8 cellular contexts compared by ENCODE assay signal in the genomic region with DNA sequence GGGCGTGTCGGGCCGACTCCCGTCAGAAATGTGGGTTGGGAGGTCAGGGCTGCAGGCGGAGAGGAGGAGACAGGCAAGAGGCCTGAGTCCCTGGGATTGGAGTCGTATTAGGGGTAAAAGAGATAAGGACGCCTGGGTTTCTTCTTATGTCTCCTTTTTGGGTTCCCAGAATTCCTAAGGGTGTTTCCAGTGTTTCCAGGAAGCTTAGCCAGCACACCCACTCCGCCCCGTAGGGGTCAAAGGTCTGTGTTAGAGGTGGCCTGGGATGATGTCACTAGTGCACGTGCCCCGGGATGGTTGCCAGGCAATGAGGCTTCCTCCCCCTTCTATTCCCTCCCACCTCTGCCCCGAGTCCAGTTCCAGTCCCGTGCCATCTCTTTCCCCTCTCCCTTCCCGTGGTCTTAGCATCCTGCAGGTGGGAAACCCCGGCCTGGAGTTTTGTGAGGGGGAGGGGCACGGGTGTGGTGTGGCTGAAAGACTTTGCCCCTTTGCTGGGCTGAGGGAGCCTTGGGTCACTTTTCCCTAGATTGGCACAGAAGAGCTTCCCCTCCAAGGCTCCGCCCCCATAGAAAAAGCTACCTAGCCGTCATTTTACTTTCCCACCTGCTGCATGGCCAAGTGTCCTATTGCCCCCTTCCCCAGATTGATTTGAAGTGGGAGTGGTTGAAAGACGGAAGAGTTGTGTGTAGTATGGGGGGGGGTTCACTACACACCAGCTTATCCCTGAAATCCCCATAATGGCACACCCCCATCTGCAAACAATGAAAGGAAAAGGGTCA. TPM values are rescaled to one million over a fixed set of nuclear protein-coding genes. Genes with fewer than 3 reads are reported as not detected.
A peak's percentile ranks its signal among the peaks of the same experiment; 100 is the strongest.
DNase-seq lines count a peak whose midpoint lies in the region; ATAC-seq and TF ChIP-seq lines count a peak whose summit lies in the region.

No MANE protein-coding gene starts in this region.

- peak overlapping the region; percentile 83 for H4K91ac ChIP-seq in IMR-90 (ENCODE audit: insufficient read depth, low read depth, low read length)

- peak overlapping the region; percentile 73 for H2AK5ac ChIP-seq in IMR-90 (ENCODE audit: low read depth, low read length)

- peak overlapping the region; percentile 87 for H3K23ac ChIP-seq in IMR-90 (ENCODE audit: low read depth, low read length)

- no peak for TF ChIP-seq RAD21 in IMR-90 (IDR thresholded peaks at IDR 0.05; ENCODE audit: low read length)

- H3K4me1 ChIP-seq in IMR-90 (ENCODE audit: control insufficient read depth, insufficient read depth, low read length) (peaks cover 20% of the 10 kb centered on the region), esophagus (ENCODE audit: control insufficient read depth in 2 of 2, insufficient read depth in 2 of 2, low read length in 1 of 2) (peaks cover 9 to 27% of the 10 kb centered on the region in 2 donors), mononuclear cell (ENCODE audit: insufficient read depth, low read length) (peaks cover 71% of the 10 kb centered on the region)

- intact Hi-C loops in IMR-90 (cut with micrococcal nuclease), result loop anchor here (1.0 to 5.0 kb wide), 2 partner anchors 8 to 484 kb away; a partner anchor contains a TSS

- CTCF ChIA-PET in IMR-90 (lab: Yijun Ruan, JAX), result interaction anchor here (0.5 to 3.4 kb wide), 3 partner anchors 13 to 75 kb away, joined by 3 to 10 read pairs (median 4); a partner anchor contains a TSS

- WGBS in IMR-90 (ENCODE audit: extremely low coverage in 2 of 2, insufficient read length in 1 of 2), 2 experiments, result no CpG with 5 or more reads among the region's 19 CpGs
- WGBS in esophagus, 2 donors, result 1 to 2% methylated on average over 19 of the region's 19 CpGs

- H3K14ac ChIP-seq in IMR-90 (replicated peaks; ENCODE audit: low read depth, low read length), result peak overlapping the region; percentile 83

- peak; percentile 15 for ATAC-seq in IMR-90 (ENCODE audit: low read depth)
- ATAC-seq in stimulated activated naive CD8-positive, alpha-beta T cell treated with anti-CD3 and anti-CD28 coated beads, Interleukin-15, Interleukin-2, amounts not matched to agents 100 U/mL and 50 U/mL, for 24 hours, result no peak
- no peak for ATAC-seq in GM21576 (IDR thresholded peaks at IDR 0.05; ENCODE audit: unreplicated experiment)

- peaks cover 9% of the 10 kb centered on the region; the same call in 1 of the 2 replicates for H3K9me1 ChIP-seq in IMR-90 (ENCODE audit: insufficient read depth, low read length)

- peak overlapping the region; percentile 95; the same call in 2 of the 3 replicates for H2BK15ac ChIP-seq in IMR-90 (ENCODE audit: low read depth, low read length)

- peak overlapping the region; percentile 16; the same call in 1 of the 2 replicates for H4K5ac ChIP-seq in IMR-90 (ENCODE audit: low read depth, low read length)

- in situ Hi-C loops in IMR-90 (cut with MboI; ENCODE audit: low sequenced_read_pairs), result no loop called here

- H3K27ac ChIP-seq in IMR-90 (ENCODE audit: insufficient read depth, low read length) (peak overlapping the region; percentile 89), esophagus (ENCODE audit: low read depth in 2 of 2, low read length in 1 of 2) (peak overlapping the region; percentile 95)

- POLR2A ChIA-PET in IMR-90 (lab: Charles Lee; ENCODE audit: unreplicated experiment), result interaction anchor here (1.0 kb wide), 1 partner anchor 20 kb away, joined by 4 read pairs; a partner anchor contains a TSS

- H3K56ac ChIP-seq in IMR-90 (ENCODE audit: extremely low read depth, insufficient read depth, low read length), result peak overlapping the region; percentile 44

- peak overlapping the region; percentile 84 for H2BK20ac ChIP-seq in IMR-90 (ENCODE audit: low read depth, low read length)

- H2AFZ ChIP-seq in IMR-90 (replicated peaks; ENCODE audit: low read length, poor library complexity), result peak overlapping the region; percentile 98

- peaks cover 19 to 54% of the 10 kb centered on the region in 2 experiments for H3K79me1 ChIP-seq in IMR-90 (ENCODE audit: low read depth in 1 of 2, low read length in 2 of 2)

- no peak for TF ChIP-seq CTCF in IMR-90 (conservative IDR thresholded peaks at IDR 0.05; ENCODE audit: low read depth, low read length)

- peak overlapping the region; percentile 74 for H2BK120ac ChIP-seq in IMR-90 (ENCODE audit: low read depth, low read length)

- H4K8ac ChIP-seq in IMR-90 (ENCODE audit: low read depth in 2 of 2, low read length in 2 of 2), result peak overlapping the region; percentile 9 to 85; a peak in 3 of 4 replicates

- peak overlapping the region; percentile 92 for H2BK5ac ChIP-seq in IMR-90 (ENCODE audit: low read depth, low read length, poor library complexity, severe bottlenecking)

- H3K4ac ChIP-seq in IMR-90 (ENCODE audit: low read depth, low read length), result peak overlapping the region; percentile 86

- peak overlapping the region; percentile 64 for H3K4me2 ChIP-seq in IMR-90 (ENCODE audit: low read depth, low read length)

- H4K20me1 ChIP-seq in IMR-90 (ENCODE audit: insufficient read depth, low read length), result peaks cover 38% of the 10 kb centered on the region

- H3K9me3 ChIP-seq in IMR-90 (ENCODE audit: control insufficient read depth, insufficient read depth, low read length), result no peaks in the 10 kb centered on the region
- no peaks in the 10 kb centered on the region for H3K9me3 ChIP-seq in esophagus (ENCODE audit: control insufficient read depth in 2 of 2, insufficient read depth in 1 of 2, low read depth in 1 of 2, low read length in 1 of 2)
- H3K9me3 ChIP-seq in mononuclear cell (ENCODE audit: low read depth, low read length), result no peaks in the 10 kb centered on the region

- peak overlapping the region; percentile 32 for H3K18ac ChIP-seq in IMR-90 (ENCODE audit: low read depth, low read length)

- H3K9ac ChIP-seq in IMR-90 (ENCODE audit: low read depth, low read length), result peak overlapping the region; percentile 90

- H3K36me3 ChIP-seq in IMR-90 (ENCODE audit: control insufficient read depth, insufficient read depth, low read length), result peaks cover 8% of the 10 kb centered on the region; the same call in 1 of the 2 replicates
- no peaks in the 10 kb centered on the region for H3K36me3 ChIP-seq in esophagus (ENCODE audit: control insufficient read depth in 2 of 2, insufficient read depth in 2 of 2, low read length in 1 of 2)

- BruUV-seq in IMR-90 (replicated peaks; lab: Mats Ljungman, UMichigan), result no TSS peak

- dilution Hi-C loops in IMR-90 (cut with HindIII; ENCODE audit: low sequenced_read_pairs, unreplicated experiment), result no loop called here

- DNase-seq in COR-L47 (lab: John Stamatoyannopoulos, UW) (peak; percentile 69), IMR-90 (peak; percentile 95), NOMO-1 treated with dmso at 0.1 percent for 144 hours (lab: John Stamatoyannopoulos, UW; ENCODE audit: unreplicated experiment) (peak; percentile 91), activated T-cell treated with anti-CD3 and anti-CD28 coated beads for 24 hours (ENCODE audit: low read depth) (peak; percentile 58)
- peak; percentile 75 for DNase-seq in stimulated activated naive CD8-positive, alpha-beta T cell treated with anti-CD3 and anti-CD28 coated beads, Interleukin-15, Interleukin-2, amounts not matched to agents 100 U/mL and 50 U/mL, for 24 hours

- peak overlapping the region; percentile 64 for H3K4me3 ChIP-seq in IMR-90 (ENCODE audit: insufficient read depth, low read depth, low read length)
- peak overlapping the region; percentile 67 to 68 for H3K4me3 ChIP-seq in esophagus (ENCODE audit: low read depth in 1 of 2, low read length in 2 of 2)
- H3K4me3 ChIP-seq in mononuclear cell (ENCODE audit: low read length), result peak overlapping the region; percentile 75

- no peaks in the 10 kb centered on the region for H3K27me3 ChIP-seq in IMR-90 (ENCODE audit: control insufficient read depth, insufficient read depth, low read length)
- H3K27me3 ChIP-seq in esophagus (ENCODE audit: control insufficient read depth in 1 of 2, insufficient read depth in 2 of 2, low read length in 2 of 2), result no peaks in the 10 kb centered on the region
- no peaks in the 10 kb centered on the region for H3K27me3 ChIP-seq in mononuclear cell (ENCODE audit: insufficient read depth, low read length)

- peak overlapping the region; percentile 98 for H2AK9ac ChIP-seq in IMR-90 (replicated peaks; ENCODE audit: low read depth, low read length, poor library complexity)

- no peak; the same call in 1 of the 2 replicates for TF ChIP-seq POLR2A in IMR-90 (IDR thresholded peaks at IDR 0.05; ENCODE audit: low read depth, low read length)

TF ChIP-seq in IMR-90, 13 proteins besides CTCF, POLR2A, EP300 and RAD21 (continues in another document):
- TF ChIP-seq BHLHE40 (IDR thresholded peaks at IDR 0.05; ENCODE audit: low read depth, low read length) (peak; percentile 100), SMC3 (IDR thresholded peaks at IDR 0.05; ENCODE audit: low read depth, low read length) (peak; percentile 17; the same call in 1 of the 2 replicates), RCOR1 (IDR thresholded peaks at IDR 0.05; ENCODE audit: insufficient replicate concordance, low read length) (peak; percentile 53)

RNA-seq across cellular contexts. Expression of a gene that starts 2.8 kb away (rescaled TPM):
- total RNA-seq in IMR-90 (2012; rRNA removed), result 0.72 and 1.1 TPM in 2 replicates
- 3.5 and 4.5 TPM in 2 replicates for polyA plus RNA-seq in IMR-90 (2012; rRNA removed)
- 2.7 and 3.6 TPM in 2 replicates for polyA plus RNA-seq in IMR-90 (2012; cell fraction: cytosol; rRNA removed)
- 18.3 and 20.0 TPM in 2 replicates for polyA plus RNA-seq in IMR-90 (2012; cell fraction: nucleus; rRNA removed; ENCODE audit: low replicate concordance)
- 1 to 10 TPM; 5.2 to 9.0 TPM for polyA plus RNA-seq in esophagus
- total RNA-seq in mononuclear cell, result 88.1 TPM

RNA-seq across cellular contexts. Expression of a gene that starts 18.1 kb away (rescaled TPM):
- total RNA-seq in IMR-90 (2012; rRNA removed) (not detected in 2 replicates), mononuclear cell (8.5 TPM)
- polyA plus RNA-seq in IMR-90 (2012; rRNA removed) (1.9 and 2.1 TPM in 2 replicates), esophagus (1 to 10 TPM; 8.7 to 9.7 TPM)
- polyA plus RNA-seq in IMR-90 (2012; cell fraction: cytosol; rRNA removed), result 0.63 and 0.79 TPM in 2 replicates
- polyA plus RNA-seq in IMR-90 (2012; cell fraction: nucleus; rRNA removed; ENCODE audit: low replicate concordance), result 16.9 and 24.1 TPM in 2 replicates

RNA-seq across cellular contexts. Expression of a gene that starts 20.6 kb away (rescaled TPM):
- total RNA-seq in IMR-90 (2012; rRNA removed) (40.7 and 62.2 TPM in 2 replicates), mononuclear cell (14.0 TPM)
- polyA plus RNA-seq in IMR-90 (2012; rRNA removed) (76.8 and 122 TPM in 2 replicates), esophagus (100 to 1,000 TPM; 108 to 122 TPM)
- 125 and 183 TPM in 2 replicates for polyA plus RNA-seq in IMR-90 (2012; cell fraction: cytosol; rRNA removed)
- polyA plus RNA-seq in IMR-90 (2012; cell fraction: nucleus; rRNA removed; ENCODE audit: low replicate concordance), result 34.7 and 54.0 TPM in 2 replicates

RNA-seq across cellular contexts. Expression of a gene that starts 21.0 kb away (rescaled TPM):
- total RNA-seq in IMR-90 (2012; rRNA removed) (10.8 and 11.1 TPM in 2 replicates), mononuclear cell (8.8 TPM)
- polyA plus RNA-seq in IMR-90 (2012; rRNA removed) (7.0 and 8.8 TPM in 2 replicates), esophagus (1 to 10 TPM; 4.7 to 6.3 TPM)
- polyA plus RNA-seq in IMR-90 (2012; cell fraction: cytosol; rRNA removed), result 3.4 and 4.3 TPM in 2 replicates
- 9.7 and 19.2 TPM in 2 replicates for polyA plus RNA-seq in IMR-90 (2012; cell fraction: nucleus; rRNA removed; ENCODE audit: low replicate concordance)

RNA-seq across cellular contexts. Expression of a gene that starts 51.8 kb away (rescaled TPM):
- total RNA-seq in IMR-90 (2012; rRNA removed) (67.2 and 78.1 TPM in 2 replicates), mononuclear cell (96.4 TPM)
- polyA plus RNA-seq in IMR-90 (2012; rRNA removed) (55.1 and 65.4 TPM in 2 replicates), esophagus (10 to 100 TPM; 37.2 to 78.7 TPM)
- 53.4 and 59.5 TPM in 2 replicates for polyA plus RNA-seq in IMR-90 (2012; cell fraction: cytosol; rRNA removed)
- 202 and 231 TPM in 2 replicates for polyA plus RNA-seq in IMR-90 (2012; cell fraction: nucleus; rRNA removed; ENCODE audit: low replicate concordance)

Comparison
In these comparisons a context has a peak if more than half of its experiments do, and no peak if none do; other contexts are left out.
1. RNA of a gene that starts 2.8 kb away (total RNA-seq): 88.1 TPM in mononuclear cell (single experiment); 0.72 to 1.1 TPM in IMR-90; every median in the first group is over 10 times any median in the second.
2. Peak in every context shown above with its lines, with median percentiles within 50 percentile points of each other: DNase-seq and H3K4me3 ChIP-seq.